ENCODE assay signal across 21 cellular contexts in genomic region chr2:20249170-20249569, GRCh38. TPM values are rescaled to one million over a fixed set of nuclear protein-coding genes. Genes with fewer than 3 reads are reported as not detected.
"Had no signal": no experiment of that assay in that cellular context is flagged by ENCODE, and none has a peak within 500 bp of the region (broad histone marks: within the 10 kb centered on the region; RNA-seq: fewer than 3 reads in every experiment).

No MANE protein-coding gene starts in this region.

- H3K4me3 Mint-ChIP-seq: activated CD4-positive, alpha-beta T cell treated with anti-CD3 and anti-CD28 coated beads for 36 hours; activated T-helper 1 cell treated with anti-CD3 and anti-CD28 coated beads, Interleukin-12 subunit alpha, Interleukin-12 subunit beta, Interleukin-2, Interleukin-4 antibody, amounts not matched to agents 30 ng/mL and 10 ng/mL and 1 ng/mL, durations not matched to agents 14 hours and 24 hours and 36 hours; dendritic cell treated with granulocyte-macrophage colony-stimulating factor and Interleukin-4, amounts not matched to agents 40 ng/mL and 50 ng/mL, for 4 days; immature natural killer cell; neural progenitor cell had no signal

- H3K9me3 Mint-ChIP-seq: activated T-helper 1 cell treated with anti-CD3 and anti-CD28 coated beads, Interleukin-12 subunit alpha, Interleukin-12 subunit beta, Interleukin-2, Interleukin-4 antibody, amounts not matched to agents 30 ng/mL and 10 ng/mL and 1 ng/mL, durations not matched to agents 14 hours and 24 hours and 36 hours; dendritic cell treated with granulocyte-macrophage colony-stimulating factor and Interleukin-4, amounts not matched to agents 40 ng/mL and 50 ng/mL, for 4 days; immature natural killer cell; neural progenitor cell had no signal

- H3K27ac ChIP-seq: esophagus squamous epithelium, left ventricle myocardium inferior, neural progenitor cell, SJSA1, testis, upper lobe of right lung had no signal

- H3K27ac Mint-ChIP-seq: activated CD4-positive, alpha-beta T cell treated with anti-CD3 and anti-CD28 coated beads for 36 hours; activated T-helper 1 cell treated with anti-CD3 and anti-CD28 coated beads, Interleukin-12 subunit alpha, Interleukin-12 subunit beta, Interleukin-2, Interleukin-4 antibody, amounts not matched to agents 30 ng/mL and 10 ng/mL and 1 ng/mL, durations not matched to agents 14 hours and 24 hours and 36 hours; dendritic cell treated with granulocyte-macrophage colony-stimulating factor and Interleukin-4, amounts not matched to agents 40 ng/mL and 50 ng/mL, for 4 days; neural progenitor cell; progenitor cell of endocrine pancreas had no signal

- H3K4me3 ChIP-seq: esophagus squamous epithelium, left ventricle myocardium inferior, neural progenitor cell, SJSA1, testis, upper lobe of right lung had no signal

- FAIRE-seq: endothelial cell of umbilical vein, TTC549 had no signal

- ATAC-seq: activated CD4-positive, alpha-beta T cell treated with anti-CD3 and anti-CD28 coated beads for 36 hours; upper lobe of right lung had no signal

- H2AFZ ChIP-seq: neural progenitor cell had no signal

- DNase-seq: activated CD4-positive, alpha-beta T cell treated with anti-CD3 and anti-CD28 coated beads for 36 hours; activated CD4-positive, alpha-beta T cell treated with anti-CD3 and anti-CD28 coated beads, Interleukin-2, amount 50 U/mL, for 48 hours; activated CD8-positive, alpha-beta memory T cell treated with anti-CD3 and anti-CD28 coated beads, Interleukin-2, amount 50 U/mL, for 4 hours; amniotic stem cell; effector memory CD4-positive, alpha-beta T cell; esophagus squamous epithelium; immature natural killer cell; kidney glomerular epithelial cell; left ventricle myocardium inferior; mammary epithelial cell; stimulated activated CD4-positive, alpha-beta T cell treated with anti-CD3 and anti-CD28 coated beads, Interleukin-2, amount 100 ng/mL, for 48 hours; testis; upper lobe of right lung had no signal

- H3K9ac ChIP-seq: neural progenitor cell had no signal

- H3K4me1 Mint-ChIP-seq: activated CD4-positive, alpha-beta T cell treated with anti-CD3 and anti-CD28 coated beads for 36 hours; immature natural killer cell; neural progenitor cell had no signal

- H3K27me3 ChIP-seq: esophagus squamous epithelium, neural progenitor cell, SJSA1, testis, upper lobe of right lung had no signal

- H3K4me2 ChIP-seq: neural progenitor cell had no signal

- H3K4me1 ChIP-seq: esophagus squamous epithelium, left ventricle myocardium inferior, neural progenitor cell, SJSA1, testis, upper lobe of right lung had no signal

- H3K27me3 Mint-ChIP-seq: activated CD4-positive, alpha-beta T cell treated with anti-CD3 and anti-CD28 coated beads for 36 hours; dendritic cell treated with granulocyte-macrophage colony-stimulating factor and Interleukin-4, amounts not matched to agents 40 ng/mL and 50 ng/mL, for 4 days; progenitor cell of endocrine pancreas had no signal

- H3K9me3 ChIP-seq: esophagus squamous epithelium, left ventricle myocardium inferior, SJSA1, testis, upper lobe of right lung had no signal

RNA-seq across cellular contexts. Expression of gene SDC1, which starts 24.2 kb away (rescaled TPM):
- total RNA-seq: mononuclear cell had no signal
- polyA plus RNA-seq: immature natural killer cell had no signal
